Comparison of ENCODE assay signal across 2 cellular contexts in genomic region chr2:101133492-101134101, GRCh38.
TF ChIP-seq lines count a peak whose summit lies in the region.

No MANE protein-coding gene starts in this region.

TF ChIP-seq in HepG2, 621 proteins besides CTCF, POLR2A, EP300 and RAD21 (continues in another document):
- TF ChIP-seq POGK (CRISPR knock-in tag; conservative IDR thresholded peaks at IDR 0.05) (no peak), AFF4 (CRISPR knock-in tag; IDR thresholded peaks at IDR 0.05) (no peak), KIAA2018 (CRISPR knock-in tag; IDR thresholded peaks at IDR 0.05; ENCODE audit: borderline replicate concordance) (no peak), ZIK1 (CRISPR knock-in tag; IDR thresholded peaks at IDR 0.05; ENCODE audit: borderline replicate concordance, low read depth) (no peak), ZNF607 (CRISPR knock-in tag; IDR thresholded peaks at IDR 0.05; ENCODE audit: borderline replicate concordance) (no peak), ETV6 (CRISPR knock-in tag; conservative IDR thresholded peaks at IDR 0.05) (no peak), DBP (CRISPR knock-in tag; IDR thresholded peaks at IDR 0.05; ENCODE audit: not compliant biosample characterization) (no peak)

TF ChIP-seq in endothelial cell of umbilical vein, 7 proteins besides CTCF, POLR2A, EP300 and RAD21:
- no peak for TF ChIP-seq EZH2 (IDR thresholded peaks at IDR 0.05; ENCODE audit: borderline replicate concordance, low read depth, low read length, severe bottlenecking)
- TF ChIP-seq FOS (IDR thresholded peaks at IDR 0.05; ENCODE audit: borderline replicate concordance, insufficient read depth, low read length), result no peak
- no peak for TF ChIP-seq JUN (IDR thresholded peaks at IDR 0.05; ENCODE audit: borderline replicate concordance, insufficient read depth, insufficient read length, low read depth)
- no peak for TF ChIP-seq MAX (IDR thresholded peaks at IDR 0.05; ENCODE audit: insufficient read depth, insufficient read length)
- no peak for TF ChIP-seq MYC (IDR thresholded peaks at IDR 0.05; ENCODE audit: low read depth, low read length)
- TF ChIP-seq GATA2 (IDR thresholded peaks at IDR 0.05; ENCODE audit: insufficient read depth, insufficient read length, low read depth, low read length), result no peak
- no peak for TF ChIP-seq POLR2AphosphoS5 (IDR thresholded peaks at IDR 0.05; ENCODE audit: insufficient read depth, low read depth, low read length)
